25 cellular contexts compared by ENCODE assay signal in the genomic region with DNA sequence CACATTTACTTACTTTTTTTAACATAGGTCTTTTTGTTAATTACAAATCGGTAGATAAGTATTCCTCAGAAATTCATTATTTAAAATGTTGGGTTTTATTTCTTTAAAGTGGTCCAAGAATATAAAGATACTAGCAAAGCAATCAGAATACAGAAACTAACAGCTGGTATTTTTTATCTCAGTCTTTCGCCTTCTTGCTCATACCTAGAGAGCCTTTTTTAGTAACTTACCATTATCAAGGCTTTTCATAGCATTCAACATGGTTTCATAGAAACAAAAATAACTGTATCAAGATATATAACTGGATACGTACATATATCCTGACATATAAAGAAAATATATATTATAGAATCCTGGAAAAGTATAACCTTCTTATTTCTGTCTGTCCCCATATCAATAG.
DNase-seq lines count a peak whose midpoint lies in the region; ATAC-seq and TF ChIP-seq lines count a peak whose summit lies in the region.
"Had no signal": no experiment of that assay in that cellular context is flagged by ENCODE, and none has a peak within 500 bp of the region (broad histone marks: within the 10 kb centered on the region; RNA-seq: fewer than 3 reads in every experiment).

No MANE protein-coding gene starts in this region.

- H3K27me3 ChIP-seq in KMS-11 (ENCODE audit: insufficient read depth, low read depth), result no peaks in the 10 kb centered on the region
- H3K27me3 ChIP-seq: BLaER1 treated with 17β-estradiol and CSF1 and Interleukin-3, amounts not matched to agents 10 nM and 100 nM had no signal

- no peak overlapping the region; the same call in 1 of the 2 replicates for H3K27ac ChIP-seq in KMS-11
- H3K27ac ChIP-seq: BLaER1 treated with 17β-estradiol and CSF1 and Interleukin-3, amounts not matched to agents 10 nM and 100 nM; PC-9; RWPE1; SK-N-MC had no signal

- no peaks in the 10 kb centered on the region for H3K36me3 ChIP-seq in KMS-11 (ENCODE audit: insufficient read depth)
- H3K36me3 ChIP-seq: BLaER1 treated with 17β-estradiol and CSF1 and Interleukin-3, amounts not matched to agents 10 nM and 100 nM had no signal

- no peak overlapping the region for H3K9ac ChIP-seq in KMS-11
- H3K9ac ChIP-seq: BLaER1 treated with 17β-estradiol and CSF1 and Interleukin-3, amounts not matched to agents 10 nM and 100 nM had no signal

- H3K4me3 ChIP-seq in KMS-11 (IDR thresholded peaks at IDR 0.05; ENCODE audit: insufficient read depth, low read depth, low read length), result no peak overlapping the region
- H3K4me3 ChIP-seq: BLaER1 treated with 17β-estradiol and CSF1 and Interleukin-3, amounts not matched to agents 10 nM and 100 nM; PC-9; SK-N-MC had no signal

- H2AFZ ChIP-seq in KMS-11 (ENCODE audit: low read depth), result no peak overlapping the region
- H2AFZ ChIP-seq: PC-9 had no signal

- no peaks in the 10 kb centered on the region for H4K20me1 ChIP-seq in KMS-11 (ENCODE audit: insufficient read depth)
- H4K20me1 ChIP-seq: BLaER1 treated with 17β-estradiol and CSF1 and Interleukin-3, amounts not matched to agents 10 nM and 100 nM had no signal

- peak overlapping the region; percentile 57 for H3K4me2 ChIP-seq in KMS-11
- H3K4me2 ChIP-seq: BLaER1 treated with 17β-estradiol and CSF1 and Interleukin-3, amounts not matched to agents 10 nM and 100 nM; PC-9 had no signal

- ATAC-seq in GM18511 (IDR thresholded peaks at IDR 0.05; ENCODE audit: unreplicated experiment), result peak; percentile 53
- ATAC-seq in GM21360 (IDR thresholded peaks at IDR 0.05; ENCODE audit: unreplicated experiment), result peak; percentile 52
- ATAC-seq in HG02884 (IDR thresholded peaks at IDR 0.05; ENCODE audit: unreplicated experiment), result peak; percentile 55
- no peak for ATAC-seq in HG02973 (IDR thresholded peaks at IDR 0.05; ENCODE audit: unreplicated experiment)
- ATAC-seq: T-helper 17 cell had no signal

- H3K79me2 ChIP-seq in KMS-11 (ENCODE audit: insufficient read depth, low read depth), result no peaks in the 10 kb centered on the region

- H3K4me1 ChIP-seq in KMS-11 (ENCODE audit: low read depth, poor library complexity, severe bottlenecking), result peaks cover 64% of the 10 kb centered on the region
- H3K4me1 ChIP-seq: BLaER1 treated with 17β-estradiol and CSF1 and Interleukin-3, amounts not matched to agents 10 nM and 100 nM; Caco-2 had no signal

- DNase-seq in HT-29 (ENCODE audit: low spot score) (no peak), activated T-cell treated with anti-CD3 and anti-CD28 coated beads for 4 hours (no peak)
- DNase-seq in activated CD8-positive, alpha-beta memory T cell treated with anti-CD3 and anti-CD28 coated beads for 24 hours, result no peak
- DNase-seq: 8988T; Caco-2; CD4-positive, alpha-beta memory T cell; DMS 273 treated with DMSO at 0.1 percent for 48 hours; DMS79 treated with DMSO at 0.1 percent for 48 hours; Karpas-422; NCI-H1417; NCI-H187; NCI-H446 treated with DMSO at 0.1 percent for 48 hours; NCI-H526 treated with DMSO at 0.1 percent for 48 hours; PC-9; SHP77 treated with DMSO at 0.1 percent for 48 hours; SW 1271; T-helper 17 cell had no signal

- TF ChIP-seq CTCF in KMS-11 (conservative IDR thresholded peaks at IDR 0.05; ENCODE audit: low read depth, low read length), result no peak
